ENCODE assay signal across 10 cellular contexts in genomic region chr10:97683556-97684357, GRCh38. TPM values are rescaled to one million over a fixed set of nuclear protein-coding genes. Genes with fewer than 3 reads are reported as not detected.
DNase-seq lines count a peak whose midpoint lies in the region; ATAC-seq and TF ChIP-seq lines count a peak whose summit lies in the region.
"Had no signal": no experiment of that assay in that cellular context is flagged by ENCODE, and none has a peak within 500 bp of the region (broad histone marks: within the 10 kb centered on the region; RNA-seq: fewer than 3 reads in every experiment).

No MANE protein-coding gene starts in this region.

- in situ Hi-C loops in mammary epithelial cell (cut with MboI; ENCODE audit: low sequenced_read_pairs in 2 of 2) = no loop called here

- ATAC-seq in GM21529 (IDR thresholded peaks at IDR 0.05; ENCODE audit: unreplicated experiment) (no peak), HG02642 (IDR thresholded peaks at IDR 0.05; ENCODE audit: poor library complexity, unreplicated experiment) (no peak)

- H3K27ac ChIP-seq in AG04450 (ENCODE audit: low read depth, low read length) = peak overlapping the region; percentile 75
- peak overlapping the region; percentile 89 for H3K27ac ChIP-seq in mammary epithelial cell (ENCODE audit: insufficient read depth, low read depth, low read length)
- H3K27ac ChIP-seq: HL-60 had no signal

- no TSS peak for BruUV-seq in mammary epithelial cell (replicated peaks; lab: Mats Ljungman, UMichigan)

- H3K4me1 ChIP-seq in mammary epithelial cell (ENCODE audit: insufficient read depth, low read length) = peaks cover 35% of the 10 kb centered on the region

- peak overlapping the region; percentile 43 for H3K9ac ChIP-seq in mammary epithelial cell (ENCODE audit: insufficient read depth, low read length)

- TF ChIP-seq CTCF in AG04450 (IDR thresholded peaks at IDR 0.05; ENCODE audit: low read depth, low read length) (no peak), mammary epithelial cell (conservative IDR thresholded peaks at IDR 0.05 in 1 of 2, IDR thresholded peaks at IDR 0.05 in 1 of 2; ENCODE audit: extremely low read depth in 1 of 2, insufficient read depth in 1 of 2, low read depth in 1 of 2, low read length in 2 of 2) (peak in 1 of 2 donors; percentile 6)

- no peaks in the 10 kb centered on the region for H3K9me3 ChIP-seq in AG04450 (ENCODE audit: control insufficient read depth, insufficient read depth, low read length)
- H3K9me3 ChIP-seq in mammary epithelial cell (replicated peaks; ENCODE audit: insufficient read depth, low read length) = no peaks in the 10 kb centered on the region

- peak overlapping the region; percentile 71 for H3K4me3 ChIP-seq in AG04450 (ENCODE audit: low read depth, low read length)
- peak overlapping the region; percentile 23 to 95 (median 89) for H3K4me3 ChIP-seq in mammary epithelial cell (replicated peaks in 1 of 3; ENCODE audit: insufficient read depth in 1 of 3, low read depth in 2 of 3, low read length in 3 of 3)

- peaks cover 5% of the 10 kb centered on the region for H3K36me3 ChIP-seq in mammary epithelial cell (ENCODE audit: insufficient read depth, low read length)

- DNase-seq in AG04450 (ENCODE audit: low read depth, low spot score) (no peak), M059J (ENCODE audit: low read depth) (peak; percentile 70), mammary epithelial cell (peak; percentile 74), lung microvascular endothelial cell (ENCODE audit: low read depth in 2 of 2) (peak; percentile 30 to 40), dedifferentiated amniotic fluid mesenchymal stem cell (ENCODE audit: extremely low spot score) (no peak), GDM1 (lab: John Stamatoyannopoulos, UW) (no peak)
- DNase-seq: DND-41 had no signal

- POLR2A ChIA-PET in AG04450 (lab: Yijun Ruan, JAX) = interaction anchor here (0.6 to 1.6 kb wide), 5 partner anchors 30 to 351 kb away, joined by 3 to 9 read pairs (median 5); partner anchors contain the start of genes MARVELD1 and ZFYVE27

- peaks cover 71% of the 10 kb centered on the region for H3K79me2 ChIP-seq in mammary epithelial cell (ENCODE audit: insufficient read depth, low read length)

- 29% methylated on average over 9 of the region's 9 CpGs for WGBS in mammary epithelial cell (ENCODE audit: low coverage, missing lambda C conversion rate)

- dilution Hi-C loops in mammary epithelial cell (cut with HindIII; ENCODE audit: low sequenced_read_pairs) = loop anchor here (5.0 kb wide), 1 partner anchor 86 kb away; no protein-coding TSS in a partner anchor

- intact Hi-C loops in mammary epithelial cell (cut with micrococcal nuclease) = loop anchor here (1.0 to 2.0 kb wide), 2 partner anchors 7 to 47 kb away; no protein-coding TSS in a partner anchor

- H3K4me2 ChIP-seq in mammary epithelial cell (ENCODE audit: insufficient read depth, low read depth, low read length) = peak overlapping the region; percentile 91

- H3K27me3 ChIP-seq in AG04450 (ENCODE audit: control insufficient read depth, insufficient read depth, low read length) (no peaks in the 10 kb centered on the region), mammary epithelial cell (ENCODE audit: insufficient read depth, low read length) (no peaks in the 10 kb centered on the region)

- H4K20me1 ChIP-seq in mammary epithelial cell (ENCODE audit: insufficient read depth, low read length) = no peaks in the 10 kb centered on the region

- H2AFZ ChIP-seq in mammary epithelial cell (ENCODE audit: low read depth, low read length) = peak overlapping the region; percentile 31

- CTCF ChIA-PET in AG04450 (lab: Charles Lee) = interaction anchor here (0.6 to 2.9 kb wide), 9 partner anchors 16 to 1093 kb away, joined by 3 to 31 read pairs (median 4); no protein-coding TSS in a partner anchor
- CTCF ChIA-PET in mammary epithelial cell (lab: Charles Lee; ENCODE audit: low non-redundant PET) = interaction anchor here (1.2 kb wide), 1 partner anchor 18 kb away, joined by 17 read pairs; no protein-coding TSS in a partner anchor

RNA-seq across cellular contexts. Expression of gene AVPI1, which starts 3.3 kb away (rescaled TPM):
- polyA plus RNA-seq in AG04450 (2011; rRNA removed) (26.5 and 36.9 TPM in 2 replicates), mammary epithelial cell (22.9 TPM)
- 21.9 and 29.1 TPM in 2 replicates for polyA minus RNA-seq in AG04450 (2011; rRNA and poly(A)+ RNA removed)
- 13.3 and 20.6 TPM in 2 replicates for total RNA-seq in M059J (2014; rRNA removed; shearing (Covaris generic))
- total RNA-seq in mammary epithelial cell (10 to 100 TPM; 31.4 to 33.8 TPM), lung microvascular endothelial cell (3.7 and 5.0 TPM in 2 replicates)
- 14.2 TPM for polyA minus RNA-seq in mammary epithelial cell

RNA-seq across cellular contexts. Expression of gene MARVELD1, which starts 29.8 kb away (rescaled TPM):
- polyA plus RNA-seq in AG04450 (2011; rRNA removed) = 65.5 and 76.2 TPM in 2 replicates
- polyA minus RNA-seq in AG04450 (2011; rRNA and poly(A)+ RNA removed) = 40.1 and 45.7 TPM in 2 replicates
- total RNA-seq in M059J (2014; rRNA removed; shearing (Covaris generic)) = 24.8 and 46.3 TPM in 2 replicates
- total RNA-seq in mammary epithelial cell = 10 to 100 TPM; 39.8 to 72.5 TPM
- polyA plus RNA-seq in mammary epithelial cell = 84.8 TPM
- 74.7 TPM for polyA minus RNA-seq in mammary epithelial cell
- total RNA-seq in lung microvascular endothelial cell = 10.7 and 11.5 TPM in 2 replicates

RNA-seq across cellular contexts. Expression of gene PI4K2A, which starts 43.3 kb away (rescaled TPM):
- 35.6 and 36.1 TPM in 2 replicates for polyA plus RNA-seq in AG04450 (2011; rRNA removed)
- 25.5 and 28.4 TPM in 2 replicates for polyA minus RNA-seq in AG04450 (2011; rRNA and poly(A)+ RNA removed)
- 23.9 and 31.2 TPM in 2 replicates for total RNA-seq in M059J (2014; rRNA removed; shearing (Covaris generic))
- total RNA-seq in mammary epithelial cell = 10 to 100 TPM; 57.4 to 74.5 TPM
- polyA plus RNA-seq in mammary epithelial cell = 55.8 TPM
- polyA minus RNA-seq in mammary epithelial cell = 66.0 TPM
- 10.1 and 10.2 TPM in 2 replicates for total RNA-seq in lung microvascular endothelial cell

RNA-seq across cellular contexts. Expression of gene MORN4, which starts 50.5 kb away (rescaled TPM):
- polyA plus RNA-seq in AG04450 (2011; rRNA removed) (14.4 and 16.0 TPM in 2 replicates), mammary epithelial cell (13.3 TPM)
- polyA minus RNA-seq in AG04450 (2011; rRNA and poly(A)+ RNA removed) = 4.6 and 5.0 TPM in 2 replicates
- total RNA-seq in M059J (2014; rRNA removed; shearing (Covaris generic)) = 3.8 and 5.9 TPM in 2 replicates
- total RNA-seq in mammary epithelial cell (10 to 100 TPM; 11.3 to 11.7 TPM), lung microvascular endothelial cell (1.1 and 2.6 TPM in 2 replicates)
- not detected for polyA minus RNA-seq in mammary epithelial cell

RNA-seq across cellular contexts. Expression of gene ZFYVE27, which starts 53.2 kb away (rescaled TPM):
- polyA plus RNA-seq in AG04450 (2011; rRNA removed) (11.1 and 13.5 TPM in 2 replicates), mammary epithelial cell (14.3 TPM)
- 11.6 and 15.1 TPM in 2 replicates for polyA minus RNA-seq in AG04450 (2011; rRNA and poly(A)+ RNA removed)
- 9.0 and 19.2 TPM in 2 replicates for total RNA-seq in M059J (2014; rRNA removed; shearing (Covaris generic))
- total RNA-seq in mammary epithelial cell (10 to 100 TPM; 26.8 to 33.5 TPM), lung microvascular endothelial cell (11.3 and 18.8 TPM in 2 replicates)
- 9.4 TPM for polyA minus RNA-seq in mammary epithelial cell

Comparison
In these comparisons a context has a peak if more than half of its experiments do, and no peak if none do; other contexts are left out.
1. DNase-seq: peak in M059J (single experiment), mammary epithelial cell (single experiment) and lung microvascular endothelial cell (2 of 2); none in AG04450 (single experiment), dedifferentiated amniotic fluid mesenchymal stem cell (single experiment) and GDM1 (single experiment).